Comparison of ENCODE assay signal across 2 cellular contexts in the genomic region with DNA sequence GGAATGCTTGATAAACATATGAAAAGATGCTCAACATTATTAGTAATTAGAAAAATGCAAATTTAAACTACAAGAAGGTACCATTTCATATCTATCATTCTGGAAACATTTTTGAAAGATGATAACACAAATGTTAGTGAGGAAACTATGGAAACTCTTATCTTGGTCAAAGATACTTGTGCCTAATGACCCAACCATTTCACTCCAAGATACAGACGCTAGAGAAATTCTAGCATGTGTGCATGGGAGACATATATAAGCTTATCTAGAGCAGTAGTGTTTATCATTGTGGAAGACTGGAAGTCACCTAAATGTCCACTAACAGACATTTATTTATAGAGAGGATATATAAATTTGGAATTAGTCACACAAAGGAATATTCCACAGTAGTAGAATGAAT.
TF ChIP-seq lines count a peak whose summit lies in the region.

No MANE protein-coding gene starts in this region.

TF ChIP-seq in HCT116, 20 proteins besides CTCF, POLR2A, EP300 and RAD21 (continued from another document):
- TF ChIP-seq, protein P1, sequence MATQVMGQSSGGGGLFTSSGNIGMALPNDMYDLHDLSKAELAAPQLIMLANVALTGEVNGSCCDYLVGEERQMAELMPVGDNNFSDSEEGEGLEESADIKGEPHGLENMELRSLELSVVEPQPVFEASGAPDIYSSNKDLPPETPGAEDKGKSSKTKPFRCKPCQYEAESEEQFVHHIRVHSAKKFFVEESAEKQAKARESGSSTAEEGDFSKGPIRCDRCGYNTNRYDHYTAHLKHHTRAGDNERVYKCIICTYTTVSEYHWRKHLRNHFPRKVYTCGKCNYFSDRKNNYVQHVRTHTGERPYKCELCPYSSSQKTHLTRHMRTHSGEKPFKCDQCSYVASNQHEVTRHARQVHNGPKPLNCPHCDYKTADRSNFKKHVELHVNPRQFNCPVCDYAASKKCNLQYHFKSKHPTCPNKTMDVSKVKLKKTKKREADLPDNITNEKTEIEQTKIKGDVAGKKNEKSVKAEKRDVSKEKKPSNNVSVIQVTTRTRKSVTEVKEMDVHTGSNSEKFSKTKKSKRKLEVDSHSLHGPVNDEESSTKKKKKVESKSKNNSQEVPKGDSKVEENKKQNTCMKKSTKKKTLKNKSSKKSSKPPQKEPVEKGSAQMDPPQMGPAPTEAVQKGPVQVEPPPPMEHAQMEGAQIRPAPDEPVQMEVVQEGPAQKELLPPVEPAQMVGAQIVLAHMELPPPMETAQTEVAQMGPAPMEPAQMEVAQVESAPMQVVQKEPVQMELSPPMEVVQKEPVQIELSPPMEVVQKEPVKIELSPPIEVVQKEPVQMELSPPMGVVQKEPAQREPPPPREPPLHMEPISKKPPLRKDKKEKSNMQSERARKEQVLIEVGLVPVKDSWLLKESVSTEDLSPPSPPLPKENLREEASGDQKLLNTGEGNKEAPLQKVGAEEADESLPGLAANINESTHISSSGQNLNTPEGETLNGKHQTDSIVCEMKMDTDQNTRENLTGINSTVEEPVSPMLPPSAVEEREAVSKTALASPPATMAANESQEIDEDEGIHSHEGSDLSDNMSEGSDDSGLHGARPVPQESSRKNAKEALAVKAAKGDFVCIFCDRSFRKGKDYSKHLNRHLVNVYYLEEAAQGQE (IDR thresholded peaks at IDR 0.05; ENCODE audit: low read depth), result no peak
- TF ChIP-seq SIN3A (IDR thresholded peaks at IDR 0.05; ENCODE audit: low read depth) (no peak), JUND (IDR thresholded peaks at IDR 0.05) (no peak)
- TF ChIP-seq, protein P2, sequence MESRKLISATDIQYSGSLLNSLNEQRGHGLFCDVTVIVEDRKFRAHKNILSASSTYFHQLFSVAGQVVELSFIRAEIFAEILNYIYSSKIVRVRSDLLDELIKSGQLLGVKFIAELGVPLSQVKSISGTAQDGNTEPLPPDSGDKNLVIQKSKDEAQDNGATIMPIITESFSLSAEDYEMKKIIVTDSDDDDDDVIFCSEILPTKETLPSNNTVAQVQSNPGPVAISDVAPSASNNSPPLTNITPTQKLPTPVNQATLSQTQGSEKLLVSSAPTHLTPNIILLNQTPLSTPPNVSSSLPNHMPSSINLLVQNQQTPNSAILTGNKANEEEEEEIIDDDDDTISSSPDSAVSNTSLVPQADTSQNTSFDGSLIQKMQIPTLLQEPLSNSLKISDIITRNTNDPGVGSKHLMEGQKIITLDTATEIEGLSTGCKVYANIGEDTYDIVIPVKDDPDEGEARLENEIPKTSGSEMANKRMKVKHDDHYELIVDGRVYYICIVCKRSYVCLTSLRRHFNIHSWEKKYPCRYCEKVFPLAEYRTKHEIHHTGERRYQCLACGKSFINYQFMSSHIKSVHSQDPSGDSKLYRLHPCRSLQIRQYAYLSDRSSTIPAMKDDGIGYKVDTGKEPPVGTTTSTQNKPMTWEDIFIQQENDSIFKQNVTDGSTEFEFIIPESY (IDR thresholded peaks at IDR 0.05; ENCODE audit: extremely low read depth, insufficient replicate concordance, low read length), result no peak

TF ChIP-seq in SK-N-SH, 30 proteins besides CTCF, POLR2A, EP300 and RAD21 (continued from another document):
- TF ChIP-seq, protein P2 (IDR thresholded peaks at IDR 0.05; ENCODE audit: borderline replicate concordance, low read depth), result no peak
- TF ChIP-seq TAF1 (IDR thresholded peaks at IDR 0.05; ENCODE audit: borderline replicate concordance, low read depth, low read length) (no peak), SIN3A (IDR thresholded peaks at IDR 0.05; ENCODE audit: borderline replicate concordance, low read depth, low read length) (no peak), CHD2 (IDR thresholded peaks at IDR 0.05; ENCODE audit: low read length, partially characterized antibody) (no peak)
- TF ChIP-seq, protein P1 (IDR thresholded peaks at IDR 0.05; ENCODE audit: low read depth, low read length), result no peak
